In the genomic region with DNA sequence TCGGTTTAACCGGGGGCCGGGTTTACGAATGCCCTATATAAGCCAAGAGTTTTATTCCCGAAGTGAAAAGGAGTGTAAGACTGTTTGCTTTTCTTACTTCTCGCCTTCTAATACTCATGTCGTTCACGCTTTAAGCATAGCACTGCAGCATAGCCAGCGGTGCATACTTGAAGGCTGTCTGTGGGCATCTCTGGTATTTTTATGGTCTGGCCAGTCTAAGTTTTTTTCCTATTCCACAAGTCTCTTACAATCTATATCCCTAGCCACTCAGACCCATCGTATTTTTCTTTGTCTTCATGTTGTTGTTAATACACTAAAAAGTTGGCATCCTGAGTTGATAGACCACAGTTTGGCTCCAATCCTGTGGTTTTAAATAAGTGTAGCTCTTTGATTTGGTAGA, we compare ENCODE assay signal across 8 cellular contexts. TPM values are rescaled to one million over a fixed set of nuclear protein-coding genes. Genes with fewer than 3 reads are reported as not detected.
DNase-seq lines count a peak whose midpoint lies in the region; ATAC-seq, FAIRE-seq and TF ChIP-seq lines count a peak whose summit lies in the region.

No MANE protein-coding gene starts in this region.

- peak overlapping the region; percentile 85 for H3K27ac ChIP-seq in keratinocyte (ENCODE audit: control insufficient read depth, insufficient read depth, low read length)
- H3K27ac ChIP-seq in stomach smooth muscle (ENCODE audit: low read length), result peak overlapping the region; percentile 80

- no peaks in the 10 kb centered on the region for H3K9me1 ChIP-seq in keratinocyte (ENCODE audit: control insufficient read depth, extremely low read depth, insufficient read depth, low read length)

- H3K79me2 ChIP-seq in keratinocyte (ENCODE audit: control insufficient read depth, insufficient read depth, low read length), result peaks cover 61% of the 10 kb centered on the region

- DNase-seq in Calu3 (no peak), amniotic stem cell (lab: John Stamatoyannopoulos, UW) (peak; percentile 48), keratinocyte (ENCODE audit: low read depth, low spot score) (no peak), NCI-H2081 treated with DMSO at 0.1 percent for 48 hours (lab: John Stamatoyannopoulos, UW) (no peak)
- DNase-seq in Jurkat, Clone E6-1 (ENCODE audit: low read depth, low spot score), result no peak

- no peaks in the 10 kb centered on the region for H3K9me3 Mint-ChIP-seq in Calu3 (ENCODE audit: low read depth, unreplicated experiment)

- H3K9me3 ChIP-seq in keratinocyte (ENCODE audit: control insufficient read depth, low read depth, low read length), result no peaks in the 10 kb centered on the region
- H3K9me3 ChIP-seq in stomach smooth muscle (ENCODE audit: control insufficient read depth in 2 of 2, low read length in 2 of 2), result no peaks in the 10 kb centered on the region

- H3K27ac Mint-ChIP-seq in Calu3 (ENCODE audit: unreplicated experiment), result peak overlapping the region; percentile 30

- H3K4me3 ChIP-seq in Jurkat, Clone E6-1 (ENCODE audit: low read length), result peak overlapping the region; percentile 74
- H3K4me3 ChIP-seq in keratinocyte (ENCODE audit: control insufficient read depth in 2 of 3, extremely low read depth in 1 of 3, insufficient read depth in 2 of 3, low read depth in 1 of 3, low read length in 3 of 3) (peak overlapping the region; percentile 85 to 98 (median 89)), stomach smooth muscle (ENCODE audit: low read length in 2 of 2) (peak overlapping the region; percentile 72 to 85)

- peaks cover 7% of the 10 kb centered on the region for H3K27me3 Mint-ChIP-seq in Calu3 (ENCODE audit: unreplicated experiment)

- H3K4me1 ChIP-seq in keratinocyte (ENCODE audit: control insufficient read depth, extremely low read depth, insufficient read depth, low read length) (peaks cover 26% of the 10 kb centered on the region), stomach smooth muscle (ENCODE audit: control insufficient read depth, insufficient read depth, low read length) (peaks cover 10% of the 10 kb centered on the region)

- H4K20me1 ChIP-seq in keratinocyte (ENCODE audit: control insufficient read depth, extremely low read depth, insufficient read depth, low read length), result peaks cover 14% of the 10 kb centered on the region

- no peak overlapping the region for H2AFZ ChIP-seq in keratinocyte (ENCODE audit: control insufficient read depth, low read length)

- CTCF ChIA-PET in Calu3 (lab: Charles Lee), result no interaction called here

- BruUV-seq in Calu3 (replicated peaks; lab: Mats Ljungman, UMichigan), result no TSS peak

- dilution Hi-C loops in keratinocyte (cut with MboI; ENCODE audit: extremely low pct_ligation_motif_present, low sequenced_read_pairs), result no loop called here

- H3K4me3 Mint-ChIP-seq in Calu3 (ENCODE audit: low read depth, unreplicated experiment), result peak overlapping the region; percentile 69

- H3K27me3 ChIP-seq in keratinocyte (ENCODE audit: control insufficient read depth, extremely low read depth, insufficient read depth, low read length) (no peaks in the 10 kb centered on the region), stomach smooth muscle (ENCODE audit: control insufficient read depth in 1 of 2, insufficient read depth in 2 of 2, low read length in 2 of 2) (no peaks in the 10 kb centered on the region)

- H3K36me3 Mint-ChIP-seq in Calu3 (ENCODE audit: insufficient read depth, unreplicated experiment), result peaks cover 15% of the 10 kb centered on the region

- H3K4me2 ChIP-seq in keratinocyte (ENCODE audit: control insufficient read depth, extremely low read depth, insufficient read depth, low read depth, low read length), result peak overlapping the region; percentile 99

- intact Hi-C loops in Calu3 (cut with micrococcal nuclease; ENCODE audit: unreplicated experiment), result no loop called here

- ATAC-seq in GM19395 (IDR thresholded peaks at IDR 0.05; ENCODE audit: unreplicated experiment) (no peak), HG02981 (IDR thresholded peaks at IDR 0.05; ENCODE audit: unreplicated experiment) (no peak)

- TF ChIP-seq CTCF in Calu3 (IDR thresholded peaks at IDR 0.05; ENCODE audit: unreplicated experiment) (no peak), keratinocyte (optimal IDR thresholded peaks at IDR 0.05 in 1 of 3, IDR thresholded peaks at IDR 0.05 in 1 of 3, conservative IDR thresholded peaks at IDR 0.05 in 1 of 3; ENCODE audit: extremely low read depth in 1 of 3, insufficient read depth in 2 of 3, low read length in 3 of 3) (no peak)

- H3K36me3 ChIP-seq in keratinocyte (ENCODE audit: control insufficient read depth in 2 of 2, extremely low read depth in 1 of 2, insufficient read depth in 2 of 2, low read length in 2 of 2) (peaks cover 0 to 8% of the 10 kb centered on the region in 2 experiments), stomach smooth muscle (ENCODE audit: control insufficient read depth in 2 of 2, insufficient read depth in 2 of 2, low read length in 2 of 2) (no peaks in the 10 kb centered on the region)

- peaks cover 9% of the 10 kb centered on the region for H3K4me1 Mint-ChIP-seq in Calu3 (ENCODE audit: low read depth, unreplicated experiment)

- H3K9ac ChIP-seq in keratinocyte (ENCODE audit: control insufficient read depth, extremely low read depth, insufficient read depth, low read length) (peak overlapping the region; percentile 94), stomach smooth muscle (ENCODE audit: low read length in 2 of 2) (peak overlapping the region; percentile 84 to 88)

- FAIRE-seq in keratinocyte (lab: Jason Lieb, UNC), result peak; percentile 75

RNA-seq across cellular contexts. Expression of a gene that starts 1.3 kb away (rescaled TPM):
- total RNA-seq in Calu3 (2022), result 38.4 and 38.8 TPM in 2 replicates
- polyA plus RNA-seq in Jurkat, Clone E6-1 (2012; ENCODE audit: insufficient read depth, insufficient read length), result 55.6 TPM
- polyA plus RNA-seq in keratinocyte, result 36.4 to 77.0 TPM (median 36.6 TPM) in 3 replicates
- polyA plus RNA-seq in keratinocyte (2011; ENCODE audit: low read depth), result 20.2 TPM
- 16.9 and 29.8 TPM in 2 replicates for polyA plus RNA-seq in keratinocyte (2011; cell fraction: cytosol; rRNA removed)
- 78.6 and 113 TPM in 2 replicates for polyA plus RNA-seq in keratinocyte (2011; cell fraction: nucleus; rRNA removed)
- 19.2 and 28.7 TPM in 2 replicates for polyA plus RNA-seq in keratinocyte (2012; ENCODE audit: low replicate concordance)
- polyA minus RNA-seq in keratinocyte, result 29.7 to 89.0 TPM (median 46.3 TPM) in 3 replicates
- 22.8 TPM for polyA minus RNA-seq in keratinocyte (2011; cell fraction: cytosol; rRNA and poly(A)+ RNA removed)
- polyA minus RNA-seq in keratinocyte (2011; cell fraction: nucleus; rRNA and poly(A)+ RNA removed), result 56.0 and 111 TPM in 2 replicates
